Comparison of ENCODE assay signal across 21 cellular contexts in genomic region chr2:200298816-200299215, GRCh38.
"Had no signal": no experiment of that assay in that cellular context is flagged by ENCODE, and none has a peak within 500 bp of the region (broad histone marks: within the 10 kb centered on the region; RNA-seq: fewer than 3 reads in every experiment).

No MANE protein-coding gene starts in this region.

- H3K9ac ChIP-seq: neural progenitor cell had no signal

- H3K36me3 ChIP-seq: neural progenitor cell, ovary, right atrium auricular region, stomach, thoracic aorta, transverse colon had no signal

- H2AFZ ChIP-seq: neural progenitor cell had no signal

- DNase-seq: effector CD4-positive, alpha-beta T cell; endodermal cell; erythroblast; foreskin keratinocyte; kidney; left cardiac atrium; left ventricle myocardium superior; mucosa of descending colon; natural killer cell; nucleus accumbens; ovary; small intestine; stimulated activated CD4-positive, alpha-beta T cell treated with anti-CD3 and anti-CD28 coated beads, Interleukin-12 subunit alpha, Interleukin-12 subunit beta, amount 100 ng/mL, for 4 hours; stimulated activated naive CD4-positive, alpha-beta T cell; stomach; substantia nigra; transverse colon had no signal

- H3K27me3 ChIP-seq: foreskin keratinocyte, neural progenitor cell, ovary, right atrium auricular region, stomach, transverse colon had no signal

- H3K9me3 ChIP-seq: mucosa of descending colon, ovary, right atrium auricular region, stomach, thoracic aorta, transverse colon had no signal

- H3K36me3 Mint-ChIP-seq: natural killer cell, neural progenitor cell had no signal

- H3K4me1 ChIP-seq: neural progenitor cell, stomach, transverse colon had no signal

- H3K27ac ChIP-seq: coronary artery, foreskin keratinocyte, neural progenitor cell, ovary, right atrium auricular region, stomach, thoracic aorta, transverse colon had no signal

- H3K4me1 Mint-ChIP-seq: natural killer cell had no signal

- H3K9me3 Mint-ChIP-seq: endodermal cell, natural killer cell, neural progenitor cell had no signal

- ATAC-seq: foreskin keratinocyte, left cardiac atrium, left ventricle myocardium superior, mucosa of descending colon, natural killer cell had no signal

- H3K27ac Mint-ChIP-seq: endodermal cell, natural killer cell, neural progenitor cell had no signal

- H3K4me2 ChIP-seq: neural progenitor cell had no signal

- H3K4me3 Mint-ChIP-seq: endodermal cell, natural killer cell, neural progenitor cell had no signal

- H3K4me3 ChIP-seq: coronary artery, mucosa of descending colon, neural progenitor cell, ovary, right atrium auricular region, stomach, thoracic aorta, transverse colon had no signal
